ENCODE assay signal across 17 cellular contexts in the genomic region with DNA sequence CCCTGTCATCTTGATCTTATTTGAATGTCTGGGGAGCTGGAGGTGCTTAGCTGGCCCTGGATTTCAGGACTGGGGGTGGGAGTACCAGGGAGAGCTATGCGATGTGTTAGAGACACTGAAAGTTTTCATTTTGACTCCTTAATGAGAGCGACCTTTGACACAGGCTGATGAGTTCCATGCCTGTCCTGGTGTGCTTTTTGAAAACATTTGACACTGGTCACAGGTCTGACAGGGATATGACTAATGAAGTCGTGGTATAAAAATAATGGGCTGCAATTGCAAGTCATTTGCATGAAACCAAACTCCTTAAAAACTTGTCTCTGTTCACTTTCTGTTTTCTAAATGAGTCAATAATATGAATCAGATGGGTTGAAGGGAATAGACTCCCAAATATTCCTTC.
A peak's percentile ranks its signal among the peaks of the same experiment; 100 is the strongest.
DNase-seq lines count a peak whose midpoint lies in the region; ATAC-seq and TF ChIP-seq lines count a peak whose summit lies in the region.
"Had no signal": no experiment of that assay in that cellular context is flagged by ENCODE, and none has a peak within 500 bp of the region (broad histone marks: within the 10 kb centered on the region; RNA-seq: fewer than 3 reads in every experiment).

No MANE protein-coding gene starts in this region.

- no peak overlapping the region for H3K4me3 Mint-ChIP-seq in stimulated activated naive CD8-positive, alpha-beta T cell treated with anti-CD3 and anti-CD28 coated beads, Interleukin-15, amount 100 ng/mL, for 72 hours
- H3K4me3 Mint-ChIP-seq: activated naive CD8-positive, alpha-beta T cell had no signal

- TF ChIP-seq CTCF in epithelial cell of esophagus (IDR thresholded peaks at IDR 0.05; ENCODE audit: insufficient read depth, low read depth, low read length, missing control alignments) (no peak), WERI-Rb-1 (IDR thresholded peaks at IDR 0.05; ENCODE audit: low read depth, low read length) (no peak), brain microvascular endothelial cell (IDR thresholded peaks at IDR 0.05; ENCODE audit: low read depth, low read length, missing control alignments) (no peak)

- ATAC-seq in activated CD4-positive, CD25-positive, alpha-beta regulatory T cell treated with anti-CD3 and anti-CD28 coated beads, Interleukin-2, amount 50 U/mL, for 24 hours = peak; percentile 43 to 51
- peak; percentile 69 for ATAC-seq in HG03469 (IDR thresholded peaks at IDR 0.05; ENCODE audit: unreplicated experiment)
- peak; percentile 52 for ATAC-seq in stimulated activated naive CD8-positive, alpha-beta T cell treated with anti-CD3 and anti-CD28 coated beads, Interleukin-15, amount 100 ng/mL, for 72 hours
- ATAC-seq: gastroesophageal sphincter, sciatic nerve had no signal

- in situ Hi-C loops in brain microvascular endothelial cell (cut with HindIII; ENCODE audit: low pct_ligation_motif_present, low sequenced_read_pairs) = no loop called here

- peaks cover 9% of the 10 kb centered on the region for H3K4me1 Mint-ChIP-seq in stimulated activated naive CD8-positive, alpha-beta T cell treated with anti-CD3 and anti-CD28 coated beads, Interleukin-15, amount 100 ng/mL, for 72 hours

- H3K4me3 ChIP-seq in epithelial cell of esophagus (ENCODE audit: low read length) = no peak overlapping the region
- H3K4me3 ChIP-seq in WERI-Rb-1 (ENCODE audit: low read depth, low read length) = no peak overlapping the region
- H3K4me3 ChIP-seq in brain microvascular endothelial cell (ENCODE audit: low read depth, low read length) = no peak overlapping the region
- H3K4me3 ChIP-seq: gastroesophageal sphincter, thoracic aorta had no signal

- no peaks in the 10 kb centered on the region for H3K9me3 ChIP-seq in WERI-Rb-1 (ENCODE audit: severe bottlenecking)
- H3K9me3 ChIP-seq: gastroesophageal sphincter, thoracic aorta had no signal

- no peak overlapping the region for H3K27ac ChIP-seq in WERI-Rb-1
- no peak overlapping the region for H3K27ac ChIP-seq in brain microvascular endothelial cell
- H3K27ac ChIP-seq: gastroesophageal sphincter had no signal

- no peaks in the 10 kb centered on the region for H3K27me3 ChIP-seq in WERI-Rb-1 (ENCODE audit: insufficient read depth, low read depth, severe bottlenecking)
- no peaks in the 10 kb centered on the region for H3K27me3 ChIP-seq in brain microvascular endothelial cell (replicated peaks)
- H3K27me3 ChIP-seq: gastroesophageal sphincter had no signal

- no peak for DNase-seq in activated CD4-positive, CD25-positive, alpha-beta regulatory T cell treated with anti-CD3 and anti-CD28 coated beads, Interleukin-2, amount 50 U/mL, for 72 hours
- DNase-seq in epithelial cell of esophagus (ENCODE audit: low read depth) (peak; percentile 73), WERI-Rb-1 (no peak), brain microvascular endothelial cell (no peak), globus pallidus (ENCODE audit: low spot score) (no peak)
- DNase-seq in stimulated activated naive CD8-positive, alpha-beta T cell treated with anti-CD3 and anti-CD28 coated beads, Interleukin-15, amount 100 ng/mL, for 72 hours = no peak
- DNase-seq: 8988T, COR-L47, cortex of kidney, kidney, NCI-H226 had no signal

- H3K36me3 ChIP-seq in WERI-Rb-1 = no peaks in the 10 kb centered on the region
- H3K36me3 ChIP-seq in brain microvascular endothelial cell (replicated peaks) = no peaks in the 10 kb centered on the region
- H3K36me3 ChIP-seq: gastroesophageal sphincter, thoracic aorta had no signal

- H3K9me3 Mint-ChIP-seq in stimulated activated naive CD8-positive, alpha-beta T cell treated with anti-CD3 and anti-CD28 coated beads, Interleukin-15, amount 100 ng/mL, for 72 hours = no peaks in the 10 kb centered on the region

- H3K27ac Mint-ChIP-seq in stimulated activated naive CD8-positive, alpha-beta T cell treated with anti-CD3 and anti-CD28 coated beads, Interleukin-15, amount 100 ng/mL, for 72 hours = no peak overlapping the region
- H3K27ac Mint-ChIP-seq: activated naive CD8-positive, alpha-beta T cell had no signal

- H3K27me3 Mint-ChIP-seq in stimulated activated naive CD8-positive, alpha-beta T cell treated with anti-CD3 and anti-CD28 coated beads, Interleukin-15, amount 100 ng/mL, for 72 hours = peaks cover 19% of the 10 kb centered on the region
